In the genomic region with DNA sequence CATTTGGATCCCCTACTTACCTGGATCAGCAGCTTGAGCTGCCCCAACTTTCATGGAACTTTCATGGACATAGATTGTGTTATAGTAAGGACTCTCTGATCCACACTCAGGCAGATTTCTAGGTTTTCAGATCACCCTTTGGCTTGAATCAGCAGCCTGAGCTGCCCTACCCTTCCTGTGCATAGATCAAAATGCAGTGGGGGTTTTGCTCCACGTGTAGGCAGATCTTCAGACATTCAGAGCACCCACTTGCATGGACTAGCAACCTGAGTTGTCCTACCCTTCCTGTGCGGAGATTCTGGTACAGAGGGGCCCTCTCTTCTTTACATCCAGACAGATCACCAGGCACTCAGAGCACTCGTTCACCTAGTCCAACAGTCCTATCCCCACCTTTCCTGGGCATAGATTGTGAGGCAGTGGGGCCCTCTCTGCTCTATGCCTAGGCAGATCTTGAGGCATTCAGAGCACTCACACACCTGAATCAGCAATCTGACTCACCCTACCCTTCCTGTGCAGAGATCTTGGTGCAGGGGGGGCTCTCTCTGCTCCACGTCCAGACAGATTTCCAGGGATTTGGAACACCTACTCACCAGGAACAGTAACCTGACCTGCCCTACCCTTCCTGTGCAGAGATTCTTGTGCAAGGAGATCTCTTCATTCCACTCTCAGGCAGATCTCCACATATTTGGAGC, we compare ENCODE assay signal across 25 cellular contexts.
"Had no signal": no experiment of that assay in that cellular context is flagged by ENCODE, and none has a peak within 500 bp of the region (broad histone marks: within the 10 kb centered on the region; RNA-seq: fewer than 3 reads in every experiment).

No MANE protein-coding gene starts in this region.

- ATAC-seq: left cardiac atrium; left lung; naive thymus-derived CD4-positive, alpha-beta T cell; stimulated activated effector memory CD8-positive, alpha-beta T cell treated with anti-CD3 and anti-CD28 coated beads, Interleukin-12 subunit alpha, Interleukin-12 subunit beta, amount 100 ng/mL, for 72 hours had no signal

- H2AFZ ChIP-seq: neural progenitor cell had no signal

- H3K27ac ChIP-seq: colonic mucosa, esophagus squamous epithelium, left lung, neural progenitor cell, prostate gland, right atrium auricular region, sigmoid colon, testis, tibial artery had no signal

- H3K27me3 ChIP-seq: colonic mucosa, esophagus squamous epithelium, left lung, neural progenitor cell, right atrium auricular region, sigmoid colon, testis had no signal

- H3K4me2 ChIP-seq: neural progenitor cell had no signal

- H3K9ac ChIP-seq: neural progenitor cell had no signal

- H3K4me3 ChIP-seq: colonic mucosa, esophagus squamous epithelium, left lung, neural progenitor cell, prostate gland, right atrium auricular region, sigmoid colon, testis, tibial artery had no signal

- H3K36me3 ChIP-seq: colonic mucosa, esophagus squamous epithelium, left lung, neural progenitor cell, prostate gland, right atrium auricular region, sigmoid colon, tibial artery had no signal

- H3K9me3 ChIP-seq: colonic mucosa, esophagus squamous epithelium, left lung, prostate gland, right atrium auricular region, sigmoid colon, testis, tibial artery had no signal

- DNase-seq: colonic mucosa; effector CD8-positive, alpha-beta T cell; endodermal cell; erythroblast; esophagus squamous epithelium; hypothalamus; immature natural killer cell; islet precursor cell; left cardiac atrium; left lung; mesendoderm; midbrain; naive thymus-derived CD4-positive, alpha-beta T cell; nucleus accumbens; sigmoid colon; stimulated activated CD4-positive, alpha-beta T cell treated with anti-CD3 and anti-CD28 coated beads, Interleukin-2, amount 100 ng/mL, for 24 hours; stimulated activated CD4-positive, alpha-beta T cell treated with anti-CD3 and anti-CD28 coated beads, Interleukin-4, amount 100 ng/mL, for 24 hours; stimulated activated naive CD4-positive, alpha-beta T cell treated with Interleukin-2 at 50 U/mL for 16 hours; substantia nigra; testis; tibial artery had no signal

- H3K4me1 ChIP-seq: colonic mucosa, esophagus squamous epithelium, left lung, neural progenitor cell, prostate gland, right atrium auricular region, sigmoid colon, testis, tibial artery had no signal
